ENCODE assay signal across 9 cellular contexts in the genomic region with DNA sequence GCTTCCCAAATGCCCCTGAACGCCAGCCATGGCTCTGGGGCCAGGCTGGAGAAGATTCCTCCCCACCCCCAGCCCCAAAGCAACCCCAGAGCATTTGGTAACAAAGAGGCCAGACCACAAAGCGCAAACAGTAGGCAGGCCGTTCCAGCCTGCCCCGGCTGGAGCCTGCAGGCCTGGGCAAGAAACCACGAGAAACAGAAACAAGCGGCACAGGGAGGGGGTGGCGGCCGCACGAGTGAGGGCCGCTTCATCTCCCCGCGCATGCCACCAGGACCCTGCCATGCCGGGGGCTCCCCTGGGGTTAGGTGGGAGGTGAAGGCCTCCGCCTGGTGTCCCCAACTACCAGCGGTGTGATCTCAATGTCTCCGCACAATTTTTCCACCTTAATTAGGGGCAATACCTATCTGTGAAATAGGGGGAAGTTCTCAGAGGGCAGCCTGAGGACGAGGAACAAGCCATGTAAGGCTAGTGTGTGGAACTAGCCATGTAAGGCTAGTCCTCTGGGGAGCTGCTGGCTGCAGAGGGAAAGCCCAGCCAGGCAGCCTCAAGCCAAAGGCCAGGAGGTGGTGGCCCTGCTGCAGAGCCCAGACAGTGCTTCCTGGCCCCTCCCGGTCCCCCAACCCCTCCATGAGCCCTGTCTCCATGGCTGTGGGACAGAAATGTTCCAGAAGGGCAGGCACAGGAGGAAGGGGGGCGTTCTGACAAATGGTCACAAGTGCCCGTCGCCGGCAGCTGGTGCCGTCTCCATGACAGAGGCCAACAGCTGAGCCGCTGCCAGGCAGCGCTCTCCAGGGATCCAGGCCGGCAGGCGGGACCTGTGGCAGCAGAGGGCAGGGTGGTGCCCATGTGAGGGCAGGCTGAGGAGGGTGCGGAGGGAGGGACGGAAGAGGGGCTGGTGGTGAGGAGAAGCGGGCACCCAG. TPM values are rescaled to one million over a fixed set of nuclear protein-coding genes. Genes with fewer than 3 reads are reported as not detected.
DNase-seq lines count a peak whose midpoint lies in the region; ATAC-seq and TF ChIP-seq lines count a peak whose summit lies in the region.
"Had no signal": no experiment of that assay in that cellular context is flagged by ENCODE, and none has a peak within 500 bp of the region (broad histone marks: within the 10 kb centered on the region; RNA-seq: fewer than 3 reads in every experiment).

No MANE protein-coding gene starts in this region.

- H3K4me3 Mint-ChIP-seq in nephron = peak overlapping the region in 1 of 3 experiments; percentile 32
- H3K4me3 Mint-ChIP-seq in activated naive CD8-positive, alpha-beta T cell treated with anti-CD3 and anti-CD28 coated beads, Interleukin-2, amount 50 U/mL, for 24 hours = no peak overlapping the region

- peak overlapping the region; percentile 40 for H3K27ac ChIP-seq in duodenal mucosa (ENCODE audit: low read depth, low read length)
- peak overlapping the region; percentile 94 for H3K27ac ChIP-seq in vagina
- no peak overlapping the region for H3K27ac ChIP-seq in effector memory CD4-positive, alpha-beta T cell (ENCODE audit: insufficient read depth, low read length, poor library complexity, severe bottlenecking)

- no peak for ATAC-seq in activated naive CD8-positive, alpha-beta T cell treated with anti-CD3 and anti-CD28 coated beads, Interleukin-2, amount 50 U/mL, for 24 hours
- no peak for ATAC-seq in GM19397 (IDR thresholded peaks at IDR 0.05; ENCODE audit: unreplicated experiment)

- TF ChIP-seq POLR2A in vagina (IDR thresholded peaks at IDR 0.05) = no peak

- DNase-seq in NCI-H2029 (lab: John Stamatoyannopoulos, UW) = peak; percentile 27
- DNase-seq in NCI-H2029 treated with DMSO at 0.1 percent for 48 hours (lab: John Stamatoyannopoulos, UW) = no peak
- DNase-seq in vagina (ENCODE audit: extremely low spot score in 2 of 2) = no peak
- DNase-seq in effector memory CD4-positive, alpha-beta T cell = no peak
- DNase-seq in activated naive CD8-positive, alpha-beta T cell treated with anti-CD3 and anti-CD28 coated beads, Interleukin-2, amount 50 U/mL, for 24 hours = no peak
- DNase-seq: activated T-cell treated with anti-CD3 and anti-CD28 coated beads for 4 hours had no signal

- H3K4me3 ChIP-seq in duodenal mucosa (ENCODE audit: low read depth in 1 of 2, low read length in 2 of 2) (no peak overlapping the region), vagina (no peak overlapping the region)
- no peak overlapping the region for H3K4me3 ChIP-seq in effector memory CD4-positive, alpha-beta T cell (ENCODE audit: insufficient read depth, low read depth, low read length, poor library complexity, severe bottlenecking)

- H3K9me3 Mint-ChIP-seq in nephron = no peaks in the 10 kb centered on the region
- no peaks in the 10 kb centered on the region for H3K9me3 Mint-ChIP-seq in activated naive CD8-positive, alpha-beta T cell treated with anti-CD3 and anti-CD28 coated beads, Interleukin-2, amount 50 U/mL, for 24 hours

- intact Hi-C loops in vagina (cut with DNase I) = no loop called here

- H3K36me3 Mint-ChIP-seq in nephron (ENCODE audit: low read depth) = peaks cover 4% of the 10 kb centered on the region
- peaks cover 7% of the 10 kb centered on the region for H3K36me3 Mint-ChIP-seq in activated naive CD8-positive, alpha-beta T cell treated with anti-CD3 and anti-CD28 coated beads, Interleukin-2, amount 50 U/mL, for 24 hours (ENCODE audit: low read depth)

- TF ChIP-seq CTCF in nephron (IDR thresholded peaks at IDR 0.05; ENCODE audit: unreplicated experiment in 3 of 3) (no peak), vagina (IDR thresholded peaks at IDR 0.05) (no peak)

- H3K9me3 ChIP-seq in duodenal mucosa (ENCODE audit: control insufficient read depth in 1 of 2, low read length in 2 of 2) (no peaks in the 10 kb centered on the region), vagina (no peaks in the 10 kb centered on the region)
- H3K9me3 ChIP-seq in effector memory CD4-positive, alpha-beta T cell (ENCODE audit: control insufficient read depth, low read length) = no peaks in the 10 kb centered on the region

- peaks cover 75% of the 10 kb centered on the region for H3K4me1 Mint-ChIP-seq in nephron
- H3K4me1 Mint-ChIP-seq in activated naive CD8-positive, alpha-beta T cell treated with anti-CD3 and anti-CD28 coated beads, Interleukin-2, amount 50 U/mL, for 24 hours = peaks cover 24% of the 10 kb centered on the region

- H3K27me3 ChIP-seq in duodenal mucosa (ENCODE audit: control insufficient read depth in 1 of 2, insufficient read depth in 2 of 2, low read length in 2 of 2) (no peaks in the 10 kb centered on the region), vagina (no peaks in the 10 kb centered on the region)
- no peaks in the 10 kb centered on the region for H3K27me3 ChIP-seq in effector memory CD4-positive, alpha-beta T cell (replicated peaks; ENCODE audit: control insufficient read depth, insufficient read depth, low read length, poor library complexity, severe bottlenecking)

- H3K9ac ChIP-seq in duodenal mucosa (ENCODE audit: low read depth in 1 of 2, low read length in 2 of 2) = no peak overlapping the region

- H3K36me3 ChIP-seq in duodenal mucosa (ENCODE audit: control insufficient read depth in 1 of 2, insufficient read depth in 2 of 2, low read length in 2 of 2) = peaks cover 0 to 9% of the 10 kb centered on the region in 2 donors
- H3K36me3 ChIP-seq in vagina = no peaks in the 10 kb centered on the region
- peaks cover 3% of the 10 kb centered on the region for H3K36me3 ChIP-seq in effector memory CD4-positive, alpha-beta T cell (ENCODE audit: control insufficient read depth, insufficient read depth, low read length)

- peaks cover 7% of the 10 kb centered on the region for H3K27me3 Mint-ChIP-seq in nephron (ENCODE audit: low read depth)
- H3K27me3 Mint-ChIP-seq in activated naive CD8-positive, alpha-beta T cell treated with anti-CD3 and anti-CD28 coated beads, Interleukin-2, amount 50 U/mL, for 24 hours = no peaks in the 10 kb centered on the region

- peaks cover 36 to 37% of the 10 kb centered on the region in 2 donors for H3K4me1 ChIP-seq in duodenal mucosa (ENCODE audit: control insufficient read depth in 1 of 2, insufficient read depth in 2 of 2, low read length in 2 of 2)
- H3K4me1 ChIP-seq in vagina = peaks cover 100% of the 10 kb centered on the region
- no peaks in the 10 kb centered on the region for H3K4me1 ChIP-seq in effector memory CD4-positive, alpha-beta T cell (ENCODE audit: control insufficient read depth, insufficient read depth, low read length, poor library complexity, severe bottlenecking)

- peak overlapping the region; percentile 89 to 94 (median 94) for H3K27ac Mint-ChIP-seq in nephron
- H3K27ac Mint-ChIP-seq in activated naive CD8-positive, alpha-beta T cell treated with anti-CD3 and anti-CD28 coated beads, Interleukin-2, amount 50 U/mL, for 24 hours = no peak overlapping the region

RNA-seq across cellular contexts. Expression of a gene that starts 14.5 kb away (rescaled TPM):
- total RNA-seq in vagina = 102 TPM

RNA-seq across cellular contexts. Expression of a gene that starts 54.0 kb away (rescaled TPM):
- total RNA-seq in vagina = 6.1 TPM
